Comparison of ENCODE assay signal across 1 cellular context in the genomic region with DNA sequence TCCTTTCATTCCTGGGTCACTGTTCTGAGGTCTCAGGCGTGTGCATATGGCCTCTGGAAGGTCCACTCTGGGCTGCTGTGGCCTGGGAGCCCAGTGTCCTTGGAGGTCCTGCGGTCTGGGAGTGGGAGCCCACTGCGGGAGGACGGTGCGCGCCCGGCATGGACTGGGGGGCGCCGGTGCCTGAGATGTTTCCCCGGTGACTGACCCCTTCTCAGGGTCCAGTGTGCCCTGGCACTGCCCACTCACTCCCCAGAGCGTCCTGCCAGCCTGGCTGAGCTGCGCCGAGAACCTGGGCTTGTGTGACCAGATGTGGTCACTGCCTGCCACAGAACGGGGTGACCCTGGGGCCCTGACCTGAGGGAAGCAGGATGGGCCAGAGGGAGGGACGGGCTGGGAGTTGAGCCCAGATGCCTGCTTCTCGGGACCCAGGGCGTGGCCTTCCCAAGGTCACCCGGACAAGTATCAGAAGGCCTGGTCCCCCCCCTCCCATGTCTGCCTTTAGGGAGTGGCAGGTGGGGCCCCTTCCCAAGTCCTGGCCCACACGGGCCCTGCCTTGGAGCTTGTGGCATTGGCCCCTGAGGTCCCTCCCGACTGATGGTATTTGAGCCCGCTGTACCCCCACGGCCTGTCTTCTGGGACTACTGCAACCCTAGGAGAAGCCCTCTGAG.
A peak's percentile ranks its signal among the peaks of the same experiment; 100 is the strongest.
TF ChIP-seq lines count a peak whose summit lies in the region.

No MANE protein-coding gene starts in this region.

TF ChIP-seq in WTC11, 78 proteins besides CTCF, POLR2A, EP300 and RAD21:
- TF ChIP-seq, protein P1, sequence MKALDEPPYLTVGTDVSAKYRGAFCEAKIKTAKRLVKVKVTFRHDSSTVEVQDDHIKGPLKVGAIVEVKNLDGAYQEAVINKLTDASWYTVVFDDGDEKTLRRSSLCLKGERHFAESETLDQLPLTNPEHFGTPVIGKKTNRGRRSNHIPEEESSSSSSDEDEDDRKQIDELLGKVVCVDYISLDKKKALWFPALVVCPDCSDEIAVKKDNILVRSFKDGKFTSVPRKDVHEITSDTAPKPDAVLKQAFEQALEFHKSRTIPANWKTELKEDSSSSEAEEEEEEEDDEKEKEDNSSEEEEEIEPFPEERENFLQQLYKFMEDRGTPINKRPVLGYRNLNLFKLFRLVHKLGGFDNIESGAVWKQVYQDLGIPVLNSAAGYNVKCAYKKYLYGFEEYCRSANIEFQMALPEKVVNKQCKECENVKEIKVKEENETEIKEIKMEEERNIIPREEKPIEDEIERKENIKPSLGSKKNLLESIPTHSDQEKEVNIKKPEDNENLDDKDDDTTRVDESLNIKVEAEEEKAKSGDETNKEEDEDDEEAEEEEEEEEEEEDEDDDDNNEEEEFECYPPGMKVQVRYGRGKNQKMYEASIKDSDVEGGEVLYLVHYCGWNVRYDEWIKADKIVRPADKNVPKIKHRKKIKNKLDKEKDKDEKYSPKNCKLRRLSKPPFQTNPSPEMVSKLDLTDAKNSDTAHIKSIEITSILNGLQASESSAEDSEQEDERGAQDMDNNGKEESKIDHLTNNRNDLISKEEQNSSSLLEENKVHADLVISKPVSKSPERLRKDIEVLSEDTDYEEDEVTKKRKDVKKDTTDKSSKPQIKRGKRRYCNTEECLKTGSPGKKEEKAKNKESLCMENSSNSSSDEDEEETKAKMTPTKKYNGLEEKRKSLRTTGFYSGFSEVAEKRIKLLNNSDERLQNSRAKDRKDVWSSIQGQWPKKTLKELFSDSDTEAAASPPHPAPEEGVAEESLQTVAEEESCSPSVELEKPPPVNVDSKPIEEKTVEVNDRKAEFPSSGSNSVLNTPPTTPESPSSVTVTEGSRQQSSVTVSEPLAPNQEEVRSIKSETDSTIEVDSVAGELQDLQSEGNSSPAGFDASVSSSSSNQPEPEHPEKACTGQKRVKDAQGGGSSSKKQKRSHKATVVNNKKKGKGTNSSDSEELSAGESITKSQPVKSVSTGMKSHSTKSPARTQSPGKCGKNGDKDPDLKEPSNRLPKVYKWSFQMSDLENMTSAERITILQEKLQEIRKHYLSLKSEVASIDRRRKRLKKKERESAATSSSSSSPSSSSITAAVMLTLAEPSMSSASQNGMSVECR (CRISPR knock-in tag; IDR thresholded peaks at IDR 0.05; ENCODE audit: borderline replicate concordance), result no peak
- TF ChIP-seq KAT7 (CRISPR knock-in tag; IDR thresholded peaks at IDR 0.05; ENCODE audit: borderline replicate concordance), result no peak
- TF ChIP-seq FOXP4 (CRISPR knock-in tag; IDR thresholded peaks at IDR 0.05), result no peak
- 0 out of 2 replicates have a peak, but pooled peaks have one; percentile 22 for TF ChIP-seq E2F4 (CRISPR knock-in tag; IDR thresholded peaks at IDR 0.05; ENCODE audit: borderline replicate concordance, low read depth)
- TF ChIP-seq, protein P2, sequence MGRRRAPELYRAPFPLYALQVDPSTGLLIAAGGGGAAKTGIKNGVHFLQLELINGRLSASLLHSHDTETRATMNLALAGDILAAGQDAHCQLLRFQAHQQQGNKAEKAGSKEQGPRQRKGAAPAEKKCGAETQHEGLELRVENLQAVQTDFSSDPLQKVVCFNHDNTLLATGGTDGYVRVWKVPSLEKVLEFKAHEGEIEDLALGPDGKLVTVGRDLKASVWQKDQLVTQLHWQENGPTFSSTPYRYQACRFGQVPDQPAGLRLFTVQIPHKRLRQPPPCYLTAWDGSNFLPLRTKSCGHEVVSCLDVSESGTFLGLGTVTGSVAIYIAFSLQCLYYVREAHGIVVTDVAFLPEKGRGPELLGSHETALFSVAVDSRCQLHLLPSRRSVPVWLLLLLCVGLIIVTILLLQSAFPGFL (CRISPR knock-in tag; IDR thresholded peaks at IDR 0.05; ENCODE audit: borderline replicate concordance), result no peak
- TF ChIP-seq TEAD1 (CRISPR knock-in tag; IDR thresholded peaks at IDR 0.05), result no peak
- no peak for TF ChIP-seq ZMAT4 (CRISPR knock-in tag; IDR thresholded peaks at IDR 0.05)
- no peak for TF ChIP-seq HMGA2 (CRISPR knock-in tag; IDR thresholded peaks at IDR 0.05)
- TF ChIP-seq PRRX2 (CRISPR knock-in tag; IDR thresholded peaks at IDR 0.05), result no peak
- 0 out of 2 replicates have a peak, but pooled peaks have one; percentile 4 for TF ChIP-seq ESRRA (CRISPR knock-in tag; IDR thresholded peaks at IDR 0.05; ENCODE audit: borderline replicate concordance)
- TF ChIP-seq, protein P3, sequence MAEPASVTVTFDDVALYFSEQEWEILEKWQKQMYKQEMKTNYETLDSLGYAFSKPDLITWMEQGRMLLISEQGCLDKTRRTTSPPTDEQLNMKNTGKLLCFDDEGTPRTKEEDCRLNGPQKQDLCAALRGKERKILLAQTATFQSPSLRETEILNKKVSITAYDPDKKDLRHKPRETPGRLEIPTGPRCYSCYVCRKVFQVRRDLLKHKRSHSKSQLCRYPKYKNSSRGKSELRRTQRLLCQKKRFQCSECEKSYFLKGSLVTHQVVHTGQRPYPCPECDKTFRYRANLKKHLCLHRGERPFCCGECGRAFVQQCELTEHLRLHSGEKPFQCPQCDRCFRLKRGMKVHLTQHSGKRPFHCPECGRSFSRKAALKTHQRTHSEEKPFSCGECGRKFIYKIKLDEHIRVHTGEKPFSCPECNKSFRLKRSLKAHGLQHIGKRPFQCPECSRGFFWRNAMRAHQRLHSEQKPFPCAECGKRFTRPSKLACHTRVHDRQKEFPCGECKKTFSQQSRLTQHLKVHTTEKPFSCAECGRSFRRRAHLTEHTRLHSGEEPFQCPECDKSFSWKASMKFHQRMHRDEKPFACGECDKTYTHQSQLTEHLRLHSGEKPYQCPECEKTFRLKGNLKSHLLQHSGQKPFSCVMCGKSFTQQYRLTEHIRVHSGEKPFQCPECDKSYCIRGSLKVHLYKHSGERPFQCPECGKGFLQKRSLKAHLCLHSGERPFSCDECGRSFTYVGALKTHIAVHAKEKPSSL (CRISPR knock-in tag; conservative IDR thresholded peaks at IDR 0.05), result no peak
- TF ChIP-seq, protein P4, sequence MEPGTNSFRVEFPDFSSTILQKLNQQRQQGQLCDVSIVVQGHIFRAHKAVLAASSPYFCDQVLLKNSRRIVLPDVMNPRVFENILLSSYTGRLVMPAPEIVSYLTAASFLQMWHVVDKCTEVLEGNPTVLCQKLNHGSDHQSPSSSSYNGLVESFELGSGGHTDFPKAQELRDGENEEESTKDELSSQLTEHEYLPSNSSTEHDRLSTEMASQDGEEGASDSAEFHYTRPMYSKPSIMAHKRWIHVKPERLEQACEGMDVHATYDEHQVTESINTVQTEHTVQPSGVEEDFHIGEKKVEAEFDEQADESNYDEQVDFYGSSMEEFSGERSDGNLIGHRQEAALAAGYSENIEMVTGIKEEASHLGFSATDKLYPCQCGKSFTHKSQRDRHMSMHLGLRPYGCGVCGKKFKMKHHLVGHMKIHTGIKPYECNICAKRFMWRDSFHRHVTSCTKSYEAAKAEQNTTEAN (CRISPR knock-in tag; IDR thresholded peaks at IDR 0.05), result no peak
- TF ChIP-seq ZBTB21 (CRISPR knock-in tag; IDR thresholded peaks at IDR 0.05; ENCODE audit: borderline replicate concordance), result no peak
- TF ChIP-seq ZNF232 (CRISPR knock-in tag; IDR thresholded peaks at IDR 0.05), result no peak
- TF ChIP-seq ZNF219 (CRISPR knock-in tag; IDR thresholded peaks at IDR 0.05; ENCODE audit: borderline replicate concordance), result no peak
